Comparison of ENCODE assay signal across 17 cellular contexts in the genomic region with DNA sequence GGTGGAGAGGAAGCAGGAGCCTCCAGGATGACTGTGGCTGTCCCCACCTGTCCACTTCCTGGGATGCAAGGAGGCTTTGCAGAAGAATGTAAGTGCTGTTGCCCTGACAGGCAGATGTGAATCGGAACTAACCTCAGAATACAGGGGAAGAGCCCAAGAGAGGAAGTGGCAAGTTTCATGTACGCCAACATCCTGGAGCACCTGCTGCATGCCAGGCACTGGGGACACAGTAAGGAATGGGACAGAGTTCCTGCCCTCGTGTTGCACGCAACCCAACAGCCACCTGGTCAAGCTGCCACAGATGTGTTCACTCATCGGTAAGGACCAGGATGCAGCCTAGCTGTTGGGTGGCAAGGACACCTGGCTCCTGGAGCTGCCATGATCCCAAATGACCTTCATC.
DNase-seq lines count a peak whose midpoint lies in the region; ATAC-seq, FAIRE-seq and TF ChIP-seq lines count a peak whose summit lies in the region.
"Had no signal": no experiment of that assay in that cellular context is flagged by ENCODE, and none has a peak within 500 bp of the region (broad histone marks: within the 10 kb centered on the region; RNA-seq: fewer than 3 reads in every experiment).

No MANE protein-coding gene starts in this region.

- no peak overlapping the region for H3K14ac ChIP-seq in H1 (ENCODE audit: insufficient read length)

- no peak overlapping the region for H3K56ac ChIP-seq in H1 (replicated peaks; ENCODE audit: insufficient read length, low read depth, low read length)

- TF ChIP-seq EP300 in H1 (IDR thresholded peaks at IDR 0.05; ENCODE audit: borderline replicate concordance in 1 of 2, low read depth in 2 of 2, low read length in 2 of 2), result no peak

- no peak overlapping the region for H3K23ac ChIP-seq in H1 (ENCODE audit: insufficient read length)

- H3K4me1 Mint-ChIP-seq in stimulated activated naive B cell treated with anti-CD40 and anti-IgM and Interleukin-4, amounts not matched to agents 10 μg/mL and 1 μg/mL and 100 μg/mL, for 72 hours, result no peaks in the 10 kb centered on the region
- H3K4me1 Mint-ChIP-seq: B cell, CD14-positive monocyte, IgD-negative memory B cell had no signal

- no peak for TF ChIP-seq POLR2A in H1 (IDR thresholded peaks at IDR 0.05; ENCODE audit: control extremely low read depth in 1 of 2, low read depth in 2 of 2, low read length in 2 of 2)

- no peak overlapping the region for H3K9ac ChIP-seq in BLaER1 treated with 17β-estradiol and CSF1 and Interleukin-3, amounts not matched to agents 10 nM and 100 nM
- H3K9ac ChIP-seq in H1 (replicated peaks in 1 of 4; ENCODE audit: extremely low read depth in 1 of 4, low read depth in 3 of 4, low read length in 3 of 4), result no peak overlapping the region
- H3K9ac ChIP-seq: GM23248 had no signal

- no peaks in the 10 kb centered on the region for H3K79me2 ChIP-seq in H1 (ENCODE audit: control insufficient read depth in 1 of 2, insufficient read depth in 2 of 2, low read length in 2 of 2)

- POLR2A ChIA-PET in H1 (lab: Charles Lee; ENCODE audit: partially characterized antibody), result no interaction called here

- peak; percentile 75 to 79 for ATAC-seq in stimulated activated naive B cell treated with anti-CD40 and anti-IgM and Interleukin-4, amounts not matched to agents 10 μg/mL and 1 μg/mL and 100 μg/mL, for 72 hours (replicated peaks)
- ATAC-seq in HG03175 (IDR thresholded peaks at IDR 0.05; ENCODE audit: unreplicated experiment), result no peak
- ATAC-seq in left lobe of liver, result no peak
- ATAC-seq: CD8-positive, alpha-beta T cell had no signal

- H3K4me3 ChIP-seq in BLaER1 treated with 17β-estradiol and CSF1 and Interleukin-3, amounts not matched to agents 10 nM and 100 nM, result no peak overlapping the region
- H3K4me3 ChIP-seq in H1 (ENCODE audit: extremely low read depth in 1 of 4, insufficient read depth in 2 of 4, low read depth in 3 of 4, low read length in 4 of 4), result no peak overlapping the region
- H3K4me3 ChIP-seq: GM23248 had no signal

- no peaks in the 10 kb centered on the region for H3K79me1 ChIP-seq in H1 (ENCODE audit: low read depth, low read length)

- no peaks in the 10 kb centered on the region for H3K9me3 ChIP-seq in BLaER1 treated with 17β-estradiol and CSF1 and Interleukin-3, amounts not matched to agents 10 nM and 100 nM (replicated peaks in 1 of 11)
- H3K9me3 ChIP-seq in H1 (ENCODE audit: insufficient read depth in 2 of 2, low read depth in 1 of 2, low read length in 1 of 2), result no peaks in the 10 kb centered on the region
- H3K9me3 ChIP-seq: Caco-2 had no signal

- 0 out of 2 replicates have a peak overlapping the region, but pooled peaks have one; percentile 39 for H2AK5ac ChIP-seq in H1 (ENCODE audit: low read depth, low read length)

- no peak overlapping the region for H3K27ac ChIP-seq in BLaER1 treated with 17β-estradiol and CSF1 and Interleukin-3, amounts not matched to agents 10 nM and 100 nM
- no peak overlapping the region for H3K27ac ChIP-seq in H1 (ENCODE audit: low read depth, low read length)
- H3K27ac ChIP-seq: GM23248 had no signal

- no peak overlapping the region for H3K4me3 Mint-ChIP-seq in stimulated activated naive B cell treated with anti-CD40 and anti-IgM and Interleukin-4, amounts not matched to agents 10 μg/mL and 1 μg/mL and 100 μg/mL, for 72 hours
- H3K4me3 Mint-ChIP-seq: B cell; CD14-positive monocyte; CD8-positive, alpha-beta T cell; IgD-negative memory B cell had no signal

- H3K4me2 ChIP-seq in BLaER1 treated with 17β-estradiol and CSF1 and Interleukin-3, amounts not matched to agents 10 nM and 100 nM, result peak overlapping the region in 9 of 11 experiments; percentile 29 to 93 (median 67); a peak in 18 of 22 replicates
- no peak overlapping the region for H3K4me2 ChIP-seq in H1 (ENCODE audit: insufficient read depth in 1 of 2, low read depth in 2 of 2, low read length in 2 of 2)

- no peak for TF ChIP-seq RAD21 in H1 (IDR thresholded peaks at IDR 0.05 in 1 of 2, conservative IDR thresholded peaks at IDR 0.05 in 1 of 2; ENCODE audit: low read depth in 2 of 2, low read length in 2 of 2)

- H2AFZ ChIP-seq in H1 (ENCODE audit: low read length), result no peak overlapping the region; the same call in 1 of the 2 replicates
- H2AFZ ChIP-seq: GM23248 had no signal

- CTCF ChIA-PET in H1 (lab: Charles Lee; ENCODE audit: partially characterized antibody), result interaction anchor here (2.2 to 7.2 kb wide), 3 partner anchors 14 to 72 kb away, joined by 10 to 113 read pairs (median 44); no protein-coding TSS in a partner anchor

- 0 out of 22 replicates have a peak, but pooled peaks cover 0 to under 1% (median 0%) of the 10 kb centered on the region in 11 experiments for H4K20me1 ChIP-seq in BLaER1 treated with 17β-estradiol and CSF1 and Interleukin-3, amounts not matched to agents 10 nM and 100 nM
- no peaks in the 10 kb centered on the region for H4K20me1 ChIP-seq in H1 (replicated peaks in 1 of 2; ENCODE audit: control insufficient read depth in 1 of 2, insufficient read depth in 2 of 2, low read length in 2 of 2)

- peaks cover 21 to 23% of the 10 kb centered on the region in 2 donors for H3K27me3 Mint-ChIP-seq in stimulated activated naive B cell treated with anti-CD40 and anti-IgM and Interleukin-4, amounts not matched to agents 10 μg/mL and 1 μg/mL and 100 μg/mL, for 72 hours

- H2BK5ac ChIP-seq in H1 (ENCODE audit: low read depth, low read length), result no peak overlapping the region

- H3K36me3 ChIP-seq in BLaER1 treated with 17β-estradiol and CSF1 and Interleukin-3, amounts not matched to agents 10 nM and 100 nM, result no peaks in the 10 kb centered on the region
- H3K36me3 ChIP-seq in H1 (ENCODE audit: control insufficient read depth in 2 of 4, insufficient read depth in 4 of 4, low read length in 3 of 4), result no peaks in the 10 kb centered on the region

- peaks cover 32 to 71% (median 55%) of the 10 kb centered on the region in 10 experiments for H3K4me1 ChIP-seq in BLaER1 treated with 17β-estradiol and CSF1 and Interleukin-3, amounts not matched to agents 10 nM and 100 nM
- peaks cover 0 to 8% (median 1%) of the 10 kb centered on the region in 4 experiments; a peak in 3 of 7 replicates for H3K4me1 ChIP-seq in H1 (replicated peaks in 1 of 4; ENCODE audit: control insufficient read depth in 3 of 4, insufficient read depth in 4 of 4, low read length in 3 of 4)
- H3K4me1 ChIP-seq: Caco-2 had no signal

- H2BK15ac ChIP-seq in H1 (ENCODE audit: low read length), result no peak overlapping the region

- H3K9me3 Mint-ChIP-seq in stimulated activated naive B cell treated with anti-CD40 and anti-IgM and Interleukin-4, amounts not matched to agents 10 μg/mL and 1 μg/mL and 100 μg/mL, for 72 hours, result peaks cover 0 to 2% of the 10 kb centered on the region in 2 donors
- H3K9me3 Mint-ChIP-seq: CD14-positive monocyte; CD8-positive, alpha-beta T cell had no signal

- peak; percentile 13 for DNase-seq in MV-4-11 (lab: John Stamatoyannopoulos, UW)
- no peak for DNase-seq in H1 (ENCODE audit: low read depth in 1 of 2, low spot score in 2 of 2)
- DNase-seq in stimulated activated naive B cell treated with anti-CD40 and anti-IgM and Interleukin-4, amounts not matched to agents 10 μg/mL and 1 μg/mL and 100 μg/mL, for 72 hours, result peak; percentile 6
- DNase-seq in NCI-H2107 (lab: John Stamatoyannopoulos, UW), result no peak
- DNase-seq in left lobe of liver (ENCODE audit: low spot score), result no peak
- DNase-seq: Caco-2; CD8-positive, alpha-beta T cell; DND-41; GDM1; GM23248; H7 had no signal

- FAIRE-seq in H1 (lab: Jason Lieb, UNC), result no peak
- FAIRE-seq: GM18507 had no signal

- H2BK20ac ChIP-seq in H1 (ENCODE audit: low read length), result no peak overlapping the region

- WGBS in H1 (ENCODE audit: extremely low coverage in 1 of 2, insufficient coverage in 1 of 2, insufficient read length in 1 of 2, insufficient replicate concordance in 2 of 2, low coverage in 1 of 2, low lambda C conversion rate in 2 of 2, missing lambda C conversion rate in 1 of 2), 2 experiments, result 88% methylated on average over 5 of the region's 5 CpGs; no CpG with 5 or more reads in 1 of the 2 experiments

- H3K27ac Mint-ChIP-seq in stimulated activated naive B cell treated with anti-CD40 and anti-IgM and Interleukin-4, amounts not matched to agents 10 μg/mL and 1 μg/mL and 100 μg/mL, for 72 hours, result no peak overlapping the region
- H3K27ac Mint-ChIP-seq: B cell; CD14-positive monocyte; CD8-positive, alpha-beta T cell; IgD-negative memory B cell had no signal

- no peak overlapping the region for H4K5ac ChIP-seq in H1 (ENCODE audit: insufficient read length, low read depth, low read length)

- no peak overlapping the region for H3K18ac ChIP-seq in H1 (ENCODE audit: extremely low read depth, low read length)

- H3K36me3 Mint-ChIP-seq in stimulated activated naive B cell treated with anti-CD40 and anti-IgM and Interleukin-4, amounts not matched to agents 10 μg/mL and 1 μg/mL and 100 μg/mL, for 72 hours, result no peaks in the 10 kb centered on the region
- H3K36me3 Mint-ChIP-seq: CD14-positive monocyte; CD8-positive, alpha-beta T cell; IgD-negative memory B cell had no signal

- no peak for TF ChIP-seq CTCF in H1 (IDR thresholded peaks at IDR 0.05; ENCODE audit: control extremely low read depth in 1 of 3, insufficient read depth in 1 of 3, low read depth in 1 of 3, low read length in 3 of 3)

- no peak overlapping the region for H2BK120ac ChIP-seq in H1 (replicated peaks; ENCODE audit: low read depth, low read length)

- H3K23me2 ChIP-seq in H1 (ENCODE audit: low read depth, low read length), result no peaks in the 10 kb centered on the region

- H3K27me3 ChIP-seq in BLaER1 treated with 17β-estradiol and CSF1 and Interleukin-3, amounts not matched to agents 10 nM and 100 nM, result peaks cover 0 to 19% (median 0%) of the 10 kb centered on the region in 11 experiments; a peak in 4 of 22 replicates
- peaks cover 0 to 2% (median under 1%) of the 10 kb centered on the region in 4 experiments; a peak in 1 of 7 replicates for H3K27me3 ChIP-seq in H1 (replicated peaks in 1 of 4; ENCODE audit: control insufficient read depth in 3 of 4, extremely low read depth in 1 of 4, insufficient read depth in 3 of 4, low read length in 3 of 4)

- H4K8ac ChIP-seq in H1 (ENCODE audit: extremely low read depth, insufficient read depth, low read length), result no peak overlapping the region

- H2BK12ac ChIP-seq in H1 (ENCODE audit: low read depth, low read length), result no peak overlapping the region

- H3K4ac ChIP-seq in H1 (replicated peaks; ENCODE audit: insufficient read length, low read depth, low read length), result no peak overlapping the region

- no peak overlapping the region for H4K91ac ChIP-seq in H1 (replicated peaks; ENCODE audit: insufficient read length, low read length)

TF ChIP-seq in H1, 55 proteins besides CTCF, POLR2A, EP300 and RAD21:
- TF ChIP-seq GABPA (IDR thresholded peaks at IDR 0.05; ENCODE audit: borderline replicate concordance, insufficient read depth, low read length), result no peak
- TF ChIP-seq CBX5 (IDR thresholded peaks at IDR 0.05; ENCODE audit: low read depth, low read length), result no peak
- no peak for TF ChIP-seq GTF2F1 (IDR thresholded peaks at IDR 0.05; ENCODE audit: borderline replicate concordance, low read depth, low read length)

Comparison
In these comparisons a context has a peak if more than half of its experiments do, and no peak if none do; other contexts are left out.
1. H3K4me2 ChIP-seq: peak in BLaER1 treated with 17β-estradiol and CSF1 and Interleukin-3, amounts not matched to agents 10 nM and 100 nM (9 of 11); none in H1 (0 of 2).
2. DNase-seq: peak in MV-4-11 (single experiment) and stimulated activated naive B cell treated with anti-CD40 and anti-IgM and Interleukin-4, amounts not matched to agents 10 μg/mL and 1 μg/mL and 100 μg/mL, for 72 hours (single experiment); none in H1 (0 of 2), NCI-H2107 (single experiment) and left lobe of liver (single experiment).
3. ATAC-seq: peak in stimulated activated naive B cell treated with anti-CD40 and anti-IgM and Interleukin-4, amounts not matched to agents 10 μg/mL and 1 μg/mL and 100 μg/mL, for 72 hours (2 of 2); none in HG03175 (single experiment) and left lobe of liver (single experiment).